ENCODE assay signal across 8 cellular contexts in genomic region chr4:156968479-156968984, GRCh38. TPM values are rescaled to one million over a fixed set of nuclear protein-coding genes. Genes with fewer than 3 reads are reported as not detected.
DNase-seq lines count a peak whose midpoint lies in the region; ATAC-seq and TF ChIP-seq lines count a peak whose summit lies in the region.

No MANE protein-coding gene starts in this region.

- no peak overlapping the region for H3K4me2 ChIP-seq in DOHH2 (ENCODE audit: low read length)
- peak overlapping the region; percentile 91 for H3K4me2 ChIP-seq in PC-3 (ENCODE audit: low read length)

- peak in 1 of 2 donors; percentile 75 for TF ChIP-seq EP300 in tibial nerve (IDR thresholded peaks at IDR 0.05)

- H2AFZ ChIP-seq in PC-3 (ENCODE audit: low read length), result no peak overlapping the region

- H3K4me1 Mint-ChIP-seq in dendritic cell treated with granulocyte-macrophage colony-stimulating factor and Interleukin-4, amounts not matched to agents 40 ng/mL and 50 ng/mL, for 4 days (ENCODE audit: low read depth), result peaks cover 60% of the 10 kb centered on the region

- intact Hi-C loops in PC-3 (cut with micrococcal nuclease), result loop anchor here (1.0 to 2.0 kb wide), 4 partner anchors 108 to 493 kb away; no protein-coding TSS in a partner anchor
- intact Hi-C loops in dendritic cell treated with granulocyte-macrophage colony-stimulating factor and Interleukin-4, amounts not matched to agents 40 ng/mL and 50 ng/mL, for 4 days (cut with micrococcal nuclease), result loop anchor here (1.0 to 5.0 kb wide), 3 partner anchors 13 to 491 kb away; no protein-coding TSS in a partner anchor

- H3K27ac Mint-ChIP-seq in dendritic cell treated with granulocyte-macrophage colony-stimulating factor and Interleukin-4, amounts not matched to agents 40 ng/mL and 50 ng/mL, for 4 days, result peak overlapping the region; percentile 96

- peak overlapping the region; percentile 79 for H3K4me3 Mint-ChIP-seq in dendritic cell treated with granulocyte-macrophage colony-stimulating factor and Interleukin-4, amounts not matched to agents 40 ng/mL and 50 ng/mL, for 4 days

- H3K9ac ChIP-seq in PC-3 (ENCODE audit: low read length), result no peak overlapping the region; the same call in 1 of the 2 replicates

- H3K4me1 ChIP-seq in DOHH2 (ENCODE audit: control insufficient read depth, low read length) (no peaks in the 10 kb centered on the region), PC-3 (ENCODE audit: insufficient read depth, low read length) (peaks cover 25% of the 10 kb centered on the region), lung (ENCODE audit: control insufficient read depth in 2 of 2, insufficient read depth in 2 of 2, low read length in 2 of 2) (peaks cover 1 to 22% of the 10 kb centered on the region in 2 donors), tibial nerve (peaks cover 0 to 44% (median 3%) of the 10 kb centered on the region in 4 donors)

- no peaks in the 10 kb centered on the region for H3K36me3 ChIP-seq in DOHH2 (ENCODE audit: control insufficient read depth, low read length)
- peaks cover 10% of the 10 kb centered on the region; the same call in 1 of the 2 replicates for H3K36me3 ChIP-seq in PC-3 (ENCODE audit: low read depth, low read length)
- H3K36me3 ChIP-seq in lung (ENCODE audit: control insufficient read depth in 2 of 2, insufficient read depth in 2 of 2, low read length in 2 of 2), result no peaks in the 10 kb centered on the region
- H3K36me3 ChIP-seq in tibial nerve, result no peaks in the 10 kb centered on the region

- no TSS peak for BruUV-seq in PC-3 (replicated peaks; lab: Mats Ljungman, UMichigan)

- no peak overlapping the region for H3K4me3 ChIP-seq in DOHH2 (ENCODE audit: low read length)
- peak overlapping the region; percentile 94 for H3K4me3 ChIP-seq in PC-3 (ENCODE audit: low read length)
- H3K4me3 ChIP-seq in lung, result no peak overlapping the region
- H3K4me3 ChIP-seq in tibial nerve, result peak overlapping the region in 1 of 4 donors; percentile 89

- no peak for TF ChIP-seq POLR2A in tibial nerve (IDR thresholded peaks at IDR 0.05)

- H4K20me1 ChIP-seq in DOHH2 (ENCODE audit: control insufficient read depth, insufficient read depth, low read depth, low read length) (no peaks in the 10 kb centered on the region), PC-3 (ENCODE audit: low read length) (no peaks in the 10 kb centered on the region)

- DNase-seq in GM20000 (ENCODE audit: low spot score), result peak; percentile 60
- DNase-seq in HS-27A (ENCODE audit: low read depth), result peak; percentile 88
- peak; percentile 81 for DNase-seq in PC-3
- peak; percentile 71 for DNase-seq in lung (ENCODE audit: low spot score)
- peak; percentile 49 to 72 for DNase-seq in tibial nerve (ENCODE audit: low spot score in 2 of 2)

- CTCF ChIA-PET in PC-3 (lab: Charles Lee), result no interaction called here

- TF ChIP-seq CTCF in DOHH2 (IDR thresholded peaks at IDR 0.05; ENCODE audit: low read depth, low read length, poor library complexity, severe bottlenecking), result peak; percentile 73
- peak; percentile 47 for TF ChIP-seq CTCF in GM20000 (IDR thresholded peaks at IDR 0.05; ENCODE audit: extremely low read depth, missing control alignments)
- TF ChIP-seq CTCF in PC-3 (conservative IDR thresholded peaks at IDR 0.05; ENCODE audit: low read depth, low read length), result peak; percentile 78
- peak; percentile 39 for TF ChIP-seq CTCF in lung (IDR thresholded peaks at IDR 0.05; ENCODE audit: control extremely low read depth, extremely low read depth)
- peak; percentile 69 to 81 (median 77) for TF ChIP-seq CTCF in tibial nerve (IDR thresholded peaks at IDR 0.05)

- H3K27ac ChIP-seq in DOHH2 (ENCODE audit: low read depth, low read length) (no peak overlapping the region), PC-3 (ENCODE audit: low read length) (no peak overlapping the region), lung (ENCODE audit: low read depth in 1 of 2, low read length in 1 of 2) (peak overlapping the region in 1 of 2 donors; percentile 40), tibial nerve (peak overlapping the region in 2 of 4 donors; percentile 12 to 13)

- peak; percentile 13; the same call in 1 of the 2 replicates for ATAC-seq in PC-3
- peak; percentile 48 for ATAC-seq in lung (ENCODE audit: insufficient read depth, low FRiP score)
- no peak for ATAC-seq in GM19023 (IDR thresholded peaks at IDR 0.05; ENCODE audit: unreplicated experiment)

- no peaks in the 10 kb centered on the region for H3K9me3 Mint-ChIP-seq in dendritic cell treated with granulocyte-macrophage colony-stimulating factor and Interleukin-4, amounts not matched to agents 40 ng/mL and 50 ng/mL, for 4 days

- POLR2A ChIA-PET in PC-3 (lab: Charles Lee; ENCODE audit: unreplicated experiment), result interaction anchor here (0.7 kb wide), 1 partner anchor 1536 kb away, joined by 5 read pairs; no protein-coding TSS in a partner anchor

- no peaks in the 10 kb centered on the region for H3K27me3 ChIP-seq in DOHH2 (ENCODE audit: control insufficient read depth, low read length)
- H3K27me3 ChIP-seq in PC-3 (ENCODE audit: low read length), result no peaks in the 10 kb centered on the region
- H3K27me3 ChIP-seq in lung (ENCODE audit: control insufficient read depth, insufficient read depth), result no peaks in the 10 kb centered on the region
- no peaks in the 10 kb centered on the region for H3K27me3 ChIP-seq in tibial nerve

- no peaks in the 10 kb centered on the region for H3K9me3 ChIP-seq in DOHH2 (ENCODE audit: control insufficient read depth, insufficient read depth, low read length)
- H3K9me3 ChIP-seq in PC-3 (ENCODE audit: low read length), result no peaks in the 10 kb centered on the region
- no peaks in the 10 kb centered on the region for H3K9me3 ChIP-seq in lung (ENCODE audit: control insufficient read depth in 2 of 2, insufficient read depth in 1 of 2, low read length in 1 of 2)
- H3K9me3 ChIP-seq in tibial nerve, result no peaks in the 10 kb centered on the region

- WGBS in lung, 2 donors, result 9 to 11% methylated on average over 2 of the region's 2 CpGs
- 33 to 41% methylated on average over 2 of the region's 2 CpGs for WGBS in tibial nerve, 2 donors

- H3K9me2 ChIP-seq in DOHH2 (replicated peaks; ENCODE audit: control insufficient read depth, low read length) (no peaks in the 10 kb centered on the region), PC-3 (replicated peaks; ENCODE audit: low read length) (no peaks in the 10 kb centered on the region)

- H3K27me3 Mint-ChIP-seq in dendritic cell treated with granulocyte-macrophage colony-stimulating factor and Interleukin-4, amounts not matched to agents 40 ng/mL and 50 ng/mL, for 4 days, result no peaks in the 10 kb centered on the region

- H3F3A ChIP-seq in DOHH2 (ENCODE audit: control insufficient read depth, insufficient read depth) (no peaks in the 10 kb centered on the region), PC-3 (ENCODE audit: low read length, unreplicated experiment) (no peaks in the 10 kb centered on the region)

- H3K79me2 ChIP-seq in DOHH2 (ENCODE audit: control insufficient read depth, low read length), result no peaks in the 10 kb centered on the region
- H3K79me2 ChIP-seq in PC-3 (ENCODE audit: low read length), result peaks cover 73% of the 10 kb centered on the region

- peaks cover 54% of the 10 kb centered on the region for H3K36me3 Mint-ChIP-seq in dendritic cell treated with granulocyte-macrophage colony-stimulating factor and Interleukin-4, amounts not matched to agents 40 ng/mL and 50 ng/mL, for 4 days (ENCODE audit: low read depth)

RNA-seq across cellular contexts. Expression of gene PDGFC, which starts 3.1 kb away (rescaled TPM):
- 16.8 and 23.0 TPM in 2 replicates for total RNA-seq in PC-3 (2014; rRNA removed)
- 10 to 100 TPM; 18.8 to 56.0 TPM for total RNA-seq in lung
- 1 to 10 TPM; 4.5 to 4.6 TPM for polyA plus RNA-seq in lung
- 10 to 100 TPM in 3 of 4 donors, 1 to 10 TPM in 1; 8.4 to 34.7 (median 21.9) TPM for total RNA-seq in tibial nerve
